ENCODE assay signal across 16 cellular contexts in the genomic region with DNA sequence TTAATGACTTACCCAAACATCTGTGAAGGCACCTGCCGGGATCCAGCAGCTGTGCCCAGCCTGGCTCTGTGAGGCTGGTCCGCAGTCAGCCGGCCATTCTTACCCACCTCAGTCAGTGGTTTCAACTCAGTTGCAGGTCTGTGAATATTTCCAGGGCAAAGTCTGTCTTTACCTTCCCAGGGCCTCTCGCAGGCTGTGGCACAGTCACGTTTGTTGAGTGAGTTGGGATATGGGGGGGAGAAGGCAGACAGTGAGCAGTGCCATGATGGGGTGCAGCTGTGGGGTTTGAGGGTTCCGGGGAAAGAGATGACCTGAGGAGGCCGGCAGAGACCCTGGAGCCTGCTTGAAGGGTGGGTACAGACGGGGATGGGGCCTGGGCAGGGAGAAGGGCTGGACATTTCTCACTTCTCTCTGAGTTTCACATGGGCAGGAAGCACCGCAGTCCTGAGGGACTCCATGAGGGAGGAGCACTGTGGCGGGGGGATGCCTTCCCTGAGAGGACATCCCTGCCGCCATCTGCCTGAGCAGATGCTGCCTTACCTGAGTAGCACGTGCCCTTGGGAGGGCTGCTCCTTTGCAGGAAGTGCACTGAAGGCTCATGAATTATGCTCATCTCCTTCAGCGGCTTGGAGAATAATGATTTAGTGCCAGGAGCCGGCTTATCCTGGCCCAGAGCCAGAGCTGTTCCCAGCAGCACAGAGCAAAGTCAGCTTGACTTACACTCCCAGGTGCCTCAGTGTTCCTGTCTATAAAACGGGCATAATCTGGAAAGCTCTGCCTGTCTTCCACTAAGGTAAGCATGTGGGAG. TPM values are rescaled to one million over a fixed set of nuclear protein-coding genes. Genes with fewer than 3 reads are reported as not detected.
A peak's percentile ranks its signal among the peaks of the same experiment; 100 is the strongest.
DNase-seq lines count a peak whose midpoint lies in the region; ATAC-seq and TF ChIP-seq lines count a peak whose summit lies in the region.
"Had no signal": no experiment of that assay in that cellular context is flagged by ENCODE, and none has a peak within 500 bp of the region (broad histone marks: within the 10 kb centered on the region; RNA-seq: fewer than 3 reads in every experiment).

No MANE protein-coding gene starts in this region.

- H3K27ac ChIP-seq in neuronal stem cell (replicated peaks; ENCODE audit: low read length) (no peak overlapping the region), PC-9 (no peak overlapping the region)
- H3K27ac ChIP-seq: heart right ventricle, tibial artery had no signal

- peak overlapping the region; percentile 39 for H3K14ac ChIP-seq in neuronal stem cell (ENCODE audit: low read length)

- H2BK12ac ChIP-seq in neuronal stem cell (ENCODE audit: low read length), result no peak overlapping the region

- peaks cover 7% of the 10 kb centered on the region for H3K79me1 ChIP-seq in neuronal stem cell (ENCODE audit: low read depth, low read length)

- POLR2A ChIA-PET in Caco-2 (lab: Charles Lee), result interaction anchor here (0.8 to 1.0 kb wide), 2 partner anchors 9 to 31 kb away, joined by 3 to 4 read pairs; no protein-coding TSS in a partner anchor
- POLR2A ChIA-PET in PC-9 (lab: Charles Lee; ENCODE audit: unreplicated experiment), result no interaction called here

- H3K36me3 ChIP-seq in Caco-2 (ENCODE audit: control insufficient read depth, insufficient read depth, low read length) (peaks cover 5% of the 10 kb centered on the region; the same call in 1 of the 2 replicates), neuronal stem cell (replicated peaks in 1 of 2; ENCODE audit: control insufficient read depth in 2 of 2, insufficient read depth in 2 of 2, low read length in 2 of 2) (peaks cover 0 to 2% of the 10 kb centered on the region in 2 donors), mucosa of descending colon (ENCODE audit: low read depth) (no peaks in the 10 kb centered on the region), PC-9 (ENCODE audit: low read depth) (no peaks in the 10 kb centered on the region)
- H3K36me3 ChIP-seq: heart right ventricle, tibial artery had no signal

- no CpG with 5 or more reads among the region's 15 CpGs for WGBS in neuronal stem cell (ENCODE audit: extremely low coverage in 2 of 2, insufficient read length in 2 of 2, insufficient replicate concordance in 1 of 2), 2 donors

- H3K9me2 ChIP-seq in PC-9 (ENCODE audit: insufficient read depth), result no peaks in the 10 kb centered on the region

- peak overlapping the region; percentile 62 for H3K18ac ChIP-seq in neuronal stem cell (ENCODE audit: low read length)

- H3K9ac ChIP-seq in neuronal stem cell (ENCODE audit: low read depth, low read length, poor library complexity), result no peak overlapping the region

- H2AFZ ChIP-seq in neuronal stem cell (ENCODE audit: low read length) (no peak overlapping the region), PC-9 (no peak overlapping the region)

- DNase-seq in Caco-2, result no peak
- peak; percentile 95 for DNase-seq in NCI-H2171 (lab: John Stamatoyannopoulos, UW)
- no peak for DNase-seq in chondrocyte (ENCODE audit: low spot score)
- DNase-seq in neuronal stem cell (ENCODE audit: low spot score), result no peak
- DNase-seq in iPS-NIHi7 (ENCODE audit: extremely low spot score), result no peak
- no peak for DNase-seq in mucosa of descending colon
- DNase-seq in PC-9, result no peak
- DNase-seq: activated CD4-positive, CD25-positive, alpha-beta regulatory T cell treated with anti-CD3 and anti-CD28 coated beads, Interleukin-2, amount 50 U/mL, for 72 hours; activated naive CD8-positive, alpha-beta T cell treated with anti-CD3 and anti-CD28 coated beads for 36 hours; CD8-positive, alpha-beta memory T cell; erythroblast; heart right ventricle; left cardiac atrium; RPMI8226; T-cell; tibial artery had no signal

- H3F3A ChIP-seq in PC-9 (ENCODE audit: insufficient read depth, low read depth), result peaks cover 12% of the 10 kb centered on the region

- H3K27me3 ChIP-seq in Caco-2 (replicated peaks; ENCODE audit: control insufficient read depth, insufficient read depth, low read length) (no peaks in the 10 kb centered on the region), neuronal stem cell (ENCODE audit: control insufficient read depth in 3 of 3, insufficient read depth in 3 of 3, low read depth in 1 of 3, low read length in 3 of 3) (no peaks in the 10 kb centered on the region), PC-9 (ENCODE audit: insufficient read depth, low read depth) (no peaks in the 10 kb centered on the region)
- H3K27me3 ChIP-seq: heart right ventricle, tibial artery had no signal

- H3K79me2 ChIP-seq in PC-9 (ENCODE audit: low read depth), result no peaks in the 10 kb centered on the region

- no peak overlapping the region for H3K4me3 Mint-ChIP-seq in Caco-2 (ENCODE audit: unreplicated experiment)
- H3K4me3 Mint-ChIP-seq in chondrocyte (ENCODE audit: unreplicated experiment), result no peak overlapping the region
- H3K4me3 Mint-ChIP-seq: activated naive CD8-positive, alpha-beta T cell treated with anti-CD3 and anti-CD28 coated beads for 36 hours; CD8-positive, alpha-beta memory T cell; T-cell had no signal

- H3K27me3 Mint-ChIP-seq in Caco-2 (ENCODE audit: insufficient read depth, unreplicated experiment) (no peaks in the 10 kb centered on the region), chondrocyte (ENCODE audit: low read depth) (no peaks in the 10 kb centered on the region)
- H3K27me3 Mint-ChIP-seq: activated naive CD8-positive, alpha-beta T cell treated with anti-CD3 and anti-CD28 coated beads for 36 hours; T-cell had no signal

- H3K36me3 Mint-ChIP-seq in Caco-2 (ENCODE audit: insufficient read depth, unreplicated experiment) (peaks cover 47% of the 10 kb centered on the region), chondrocyte (ENCODE audit: low read depth) (no peaks in the 10 kb centered on the region)

- H2BK15ac ChIP-seq in neuronal stem cell (ENCODE audit: low read length), result no peak overlapping the region

- CTCF ChIA-PET in Caco-2 (lab: Charles Lee), result interaction anchor here (1.3 kb wide), 1 partner anchor 49 kb away, joined by 6 read pairs; the partner anchor contains the start of gene KSR1
- CTCF ChIA-PET in PC-9 (lab: Charles Lee), result no interaction called here

- H3K4me1 ChIP-seq in Caco-2, result peaks cover 50% of the 10 kb centered on the region
- peaks cover 0 to 4% of the 10 kb centered on the region in 2 donors for H3K4me1 ChIP-seq in neuronal stem cell (ENCODE audit: control insufficient read depth in 2 of 2, insufficient read depth in 1 of 2, low read depth in 1 of 2, low read length in 2 of 2)
- H3K4me1 ChIP-seq in mucosa of descending colon (ENCODE audit: low read depth), result no peaks in the 10 kb centered on the region
- peaks cover 31% of the 10 kb centered on the region for H3K4me1 ChIP-seq in PC-9 (replicated peaks; ENCODE audit: insufficient read depth)

- H3K23ac ChIP-seq in neuronal stem cell (ENCODE audit: low read depth, low read length, poor library complexity), result peak overlapping the region; percentile 34

- H3K27ac Mint-ChIP-seq in Caco-2 (ENCODE audit: unreplicated experiment) (peak overlapping the region; percentile 91), chondrocyte (ENCODE audit: unreplicated experiment) (peak overlapping the region; percentile 99)
- H3K27ac Mint-ChIP-seq: activated naive CD8-positive, alpha-beta T cell treated with anti-CD3 and anti-CD28 coated beads for 36 hours; T-cell had no signal

- TF ChIP-seq CTCF in Caco-2 (IDR thresholded peaks at IDR 0.05; ENCODE audit: insufficient read depth in 1 of 2, low read depth in 1 of 2, low read length in 1 of 2, severe bottlenecking in 1 of 2, unreplicated experiment in 1 of 2) (no peak), chondrocyte (IDR thresholded peaks at IDR 0.05) (no peak), mucosa of descending colon (IDR thresholded peaks at IDR 0.05) (no peak), PC-9 (conservative IDR thresholded peaks at IDR 0.05) (no peak)

- intact Hi-C loops in Caco-2 (cut with micrococcal nuclease; ENCODE audit: unreplicated experiment) (no loop called here), mucosa of descending colon (cut with DNase I, micrococcal nuclease) (no loop called here), PC-9 (cut with micrococcal nuclease; ENCODE audit: unreplicated experiment) (no loop called here)

- H2AK5ac ChIP-seq in neuronal stem cell (ENCODE audit: low read depth, low read length), result peak overlapping the region; percentile 15

- no peak overlapping the region for H4K8ac ChIP-seq in neuronal stem cell (ENCODE audit: low read depth, low read length)

- no peak overlapping the region for H4K91ac ChIP-seq in neuronal stem cell (ENCODE audit: low read depth, low read length, poor library complexity)

- H3K4ac ChIP-seq in neuronal stem cell (ENCODE audit: low read length), result no peak overlapping the region

- no peak for ATAC-seq in mucosa of descending colon
- ATAC-seq: T-cell had no signal

- no peak overlapping the region for H3K4me2 ChIP-seq in neuronal stem cell (ENCODE audit: insufficient read depth, low read length, poor library complexity, severe bottlenecking)
- no peak overlapping the region for H3K4me2 ChIP-seq in PC-9

- no peak overlapping the region for H2BK5ac ChIP-seq in neuronal stem cell (ENCODE audit: low read length)

- no peaks in the 10 kb centered on the region for H4K20me1 ChIP-seq in PC-9 (ENCODE audit: insufficient read depth)

- no TSS peak for BruUV-seq in Caco-2 (replicated peaks; lab: Mats Ljungman, UMichigan)
- BruUV-seq in PC-9 (replicated peaks; lab: Mats Ljungman, UMichigan), result no TSS peak

- H3K9me3 ChIP-seq in Caco-2 (peaks cover 23% of the 10 kb centered on the region), neuronal stem cell (replicated peaks in 1 of 2; ENCODE audit: control insufficient read depth in 2 of 2, insufficient read depth in 1 of 2, low read depth in 1 of 2, low read length in 2 of 2) (peaks cover 14 to 20% of the 10 kb centered on the region in 2 donors), mucosa of descending colon (peaks cover 7% of the 10 kb centered on the region), PC-9 (ENCODE audit: insufficient read depth, low read depth) (no peaks in the 10 kb centered on the region; the same call in none of the 2 replicates)
- H3K9me3 ChIP-seq: tibial artery had no signal

- H3K4me3 ChIP-seq in Caco-2 (ENCODE audit: low read depth, low read length) (no peak overlapping the region), neuronal stem cell (ENCODE audit: low read length in 2 of 2) (no peak overlapping the region), mucosa of descending colon (no peak overlapping the region), PC-9 (no peak overlapping the region)
- H3K4me3 ChIP-seq: heart right ventricle, tibial artery had no signal

- peak overlapping the region; percentile 35 for H2BK120ac ChIP-seq in neuronal stem cell (ENCODE audit: low read depth, low read length)

- H3K4me1 Mint-ChIP-seq in Caco-2 (ENCODE audit: low read depth, unreplicated experiment), result peaks cover 41% of the 10 kb centered on the region
- H3K4me1 Mint-ChIP-seq in chondrocyte (ENCODE audit: low read depth), result peaks cover 67% of the 10 kb centered on the region

- peaks cover 16% of the 10 kb centered on the region for H3K9me3 Mint-ChIP-seq in Caco-2 (ENCODE audit: unreplicated experiment)
- no peaks in the 10 kb centered on the region for H3K9me3 Mint-ChIP-seq in chondrocyte (ENCODE audit: low read depth)

RNA-seq across cellular contexts. Expression of gene KSR1, which starts 48.1 kb away (rescaled TPM):
- total RNA-seq in Caco-2 (2022), result 88.9 and 91.5 TPM in 2 replicates
- 52.9 to 60.6 TPM (median 59.3 TPM) in 3 replicates for total RNA-seq in chondrocyte
- polyA plus RNA-seq in neuronal stem cell (2013, experiment 1 of 2), result 19.3 TPM
- polyA plus RNA-seq in neuronal stem cell (2013, experiment 2 of 2), result 19.3 TPM
- total RNA-seq in mucosa of descending colon, result 10 to 100 TPM; 20.5 to 50.4 (median 21.3) TPM
- total RNA-seq in PC-9 (2021), result 19.1 and 24.6 TPM in 2 replicates
